23 cellular contexts compared by ENCODE assay signal in genomic region chr6:165559632-165560031, GRCh38.
DNase-seq lines count a peak whose midpoint lies in the region; ATAC-seq, FAIRE-seq and TF ChIP-seq lines count a peak whose summit lies in the region.
"Had no signal": no experiment of that assay in that cellular context is flagged by ENCODE, and none has a peak within 500 bp of the region (broad histone marks: within the 10 kb centered on the region; RNA-seq: fewer than 3 reads in every experiment).

No MANE protein-coding gene starts in this region.

- H3K27me3 ChIP-seq in endodermal cell (ENCODE audit: control insufficient read depth, insufficient read depth, low read length, poor library complexity, severe bottlenecking) (no peaks in the 10 kb centered on the region), endothelial cell of umbilical vein (ENCODE audit: control insufficient read depth in 2 of 2, insufficient read depth in 2 of 2, low read length in 2 of 2) (no peaks in the 10 kb centered on the region), left lung (no peaks in the 10 kb centered on the region)
- H3K27me3 ChIP-seq: BE2C, BLaER1 had no signal

- H3K9ac ChIP-seq in endodermal cell (ENCODE audit: extremely low read depth, low read length, poor library complexity, severe bottlenecking), result no peak overlapping the region
- no peak overlapping the region for H3K9ac ChIP-seq in endothelial cell of umbilical vein (replicated peaks; ENCODE audit: extremely low read depth, insufficient read depth, low read length)
- H3K9ac ChIP-seq: BLaER1 had no signal

- H3K4me2 ChIP-seq in endothelial cell of umbilical vein (ENCODE audit: insufficient read depth, low read length), result no peak overlapping the region
- H3K4me2 ChIP-seq: BLaER1 had no signal

- H3K4me3 Mint-ChIP-seq in endodermal cell, result no peak overlapping the region
- H3K4me3 Mint-ChIP-seq in activated T-helper 2 cell treated with anti-CD3 and anti-CD28 coated beads, Interferon-gamma antibody, Interleukin-2, Interleukin-4, amounts not matched to agents 10 μg/mL and 5 μg/mL and 100 μg/mL, durations not matched to agents 14 hours and 24 hours and 36 hours (ENCODE audit: low read depth), result no peak overlapping the region
- H3K4me3 Mint-ChIP-seq: CD14-positive monocyte; CD4-positive, alpha-beta memory T cell; CD4-positive, CD25-positive, alpha-beta regulatory T cell; CD8-positive, alpha-beta memory T cell had no signal

- 95 to 96% methylated on average over 6 to 7 of the region's 7 CpGs for WGBS in endodermal cell (ENCODE audit: insufficient coverage in 1 of 2, insufficient read length in 1 of 2), 2 experiments

- no peaks in the 10 kb centered on the region for H4K20me1 ChIP-seq in endothelial cell of umbilical vein (replicated peaks; ENCODE audit: control insufficient read depth, extremely low read depth, insufficient read depth, low read length)
- H4K20me1 ChIP-seq: BLaER1 had no signal

- no peak for TF ChIP-seq POLR2A in endothelial cell of umbilical vein (IDR thresholded peaks at IDR 0.05; ENCODE audit: low read depth, low read length)

- no peaks in the 10 kb centered on the region for H3K36me3 ChIP-seq in HEK293 (ENCODE audit: control insufficient read depth in 2 of 2, insufficient read depth in 1 of 2, low read length in 2 of 2)
- H3K36me3 ChIP-seq in endodermal cell (ENCODE audit: control insufficient read depth, insufficient read depth, low read length), result peaks cover 22% of the 10 kb centered on the region
- H3K36me3 ChIP-seq in endothelial cell of umbilical vein (ENCODE audit: control insufficient read depth in 2 of 2, extremely low read depth in 1 of 2, insufficient read depth in 2 of 2, low read length in 2 of 2), result no peaks in the 10 kb centered on the region
- H3K36me3 ChIP-seq in left lung, result no peaks in the 10 kb centered on the region
- H3K36me3 ChIP-seq: BE2C, BLaER1 had no signal

- POLR2A ChIA-PET in HEK293 (lab: Yijun Ruan, JAX) (no interaction called here), endothelial cell of umbilical vein (lab: Charles Lee) (no interaction called here)

- H3K4me1 Mint-ChIP-seq in endodermal cell, result peaks cover 3% of the 10 kb centered on the region
- no peaks in the 10 kb centered on the region for H3K4me1 Mint-ChIP-seq in activated T-helper 2 cell treated with anti-CD3 and anti-CD28 coated beads, Interferon-gamma antibody, Interleukin-2, Interleukin-4, amounts not matched to agents 10 μg/mL and 5 μg/mL and 100 μg/mL, durations not matched to agents 14 hours and 24 hours and 36 hours (ENCODE audit: low read depth)
- H3K4me1 Mint-ChIP-seq: CD14-positive monocyte; CD4-positive, alpha-beta memory T cell; CD4-positive, CD25-positive, alpha-beta regulatory T cell; CD8-positive, alpha-beta memory T cell had no signal

- H3K27ac Mint-ChIP-seq in endodermal cell, result no peak overlapping the region
- H3K27ac Mint-ChIP-seq in activated T-helper 2 cell treated with anti-CD3 and anti-CD28 coated beads, Interferon-gamma antibody, Interleukin-2, Interleukin-4, amounts not matched to agents 10 μg/mL and 5 μg/mL and 100 μg/mL, durations not matched to agents 14 hours and 24 hours and 36 hours, result no peak overlapping the region
- H3K27ac Mint-ChIP-seq: CD14-positive monocyte; CD4-positive, alpha-beta memory T cell; CD4-positive, CD25-positive, alpha-beta regulatory T cell; CD8-positive, alpha-beta memory T cell had no signal

- H3K4me3 ChIP-seq in HEK293 (ENCODE audit: low read depth, low read length), result no peak overlapping the region
- H3K4me3 ChIP-seq in endodermal cell (ENCODE audit: low read length), result peak overlapping the region; percentile 63
- no peak overlapping the region for H3K4me3 ChIP-seq in endothelial cell of umbilical vein (replicated peaks in 1 of 3; ENCODE audit: insufficient read depth in 1 of 3, low read depth in 1 of 3, low read length in 3 of 3)
- no peak overlapping the region for H3K4me3 ChIP-seq in left lung
- H3K4me3 ChIP-seq: BLaER1 had no signal

- ATAC-seq in left lung, result no peak

- dilution Hi-C loops in endothelial cell of umbilical vein (cut with MboI; ENCODE audit: extremely low pct_ligation_motif_present, low sequenced_read_pairs), result no loop called here

- H3K27me3 Mint-ChIP-seq in endodermal cell (ENCODE audit: insufficient read depth), result no peaks in the 10 kb centered on the region
- H3K27me3 Mint-ChIP-seq in activated T-helper 2 cell treated with anti-CD3 and anti-CD28 coated beads, Interferon-gamma antibody, Interleukin-2, Interleukin-4, amounts not matched to agents 10 μg/mL and 5 μg/mL and 100 μg/mL, durations not matched to agents 14 hours and 24 hours and 36 hours (ENCODE audit: low read depth), result no peaks in the 10 kb centered on the region
- H3K27me3 Mint-ChIP-seq: CD4-positive, alpha-beta memory T cell; CD4-positive, CD25-positive, alpha-beta regulatory T cell; CD8-positive, alpha-beta memory T cell had no signal

- FAIRE-seq in endothelial cell of umbilical vein (lab: Jason Lieb, UNC), result peak; percentile 24
- FAIRE-seq: A204.1, D721Med, G401.6, GM12891, GM19239 had no signal

- no peaks in the 10 kb centered on the region for H3K79me2 ChIP-seq in endothelial cell of umbilical vein (ENCODE audit: control insufficient read depth, insufficient read depth, low read length)

- H3K27ac ChIP-seq in HEK293 (ENCODE audit: extremely low read depth, low read depth, low read length) (no peak overlapping the region), endodermal cell (ENCODE audit: low read depth, low read length) (no peak overlapping the region), endothelial cell of umbilical vein (ENCODE audit: insufficient read depth, low read depth, low read length) (no peak overlapping the region), left lung (no peak overlapping the region)
- H3K27ac ChIP-seq: BLaER1 had no signal

- H3K36me3 Mint-ChIP-seq in endodermal cell (ENCODE audit: low read depth), result peaks cover 36% of the 10 kb centered on the region
- H3K36me3 Mint-ChIP-seq in activated T-helper 2 cell treated with anti-CD3 and anti-CD28 coated beads, Interferon-gamma antibody, Interleukin-2, Interleukin-4, amounts not matched to agents 10 μg/mL and 5 μg/mL and 100 μg/mL, durations not matched to agents 14 hours and 24 hours and 36 hours (ENCODE audit: low read depth), result no peaks in the 10 kb centered on the region
- H3K36me3 Mint-ChIP-seq: CD14-positive monocyte; CD4-positive, alpha-beta memory T cell; CD4-positive, CD25-positive, alpha-beta regulatory T cell; CD8-positive, alpha-beta memory T cell had no signal

- intact Hi-C loops in endothelial cell of umbilical vein (cut with micrococcal nuclease), result loop anchor here (5.0 kb wide), 1 partner anchor 103 kb away; the partner anchor contains the start of gene PDE10A
- intact Hi-C loops in activated T-helper 2 cell treated with anti-CD3 and anti-CD28 coated beads, Interferon-gamma antibody, Interleukin-2, Interleukin-4, amounts not matched to agents 10 μg/mL and 5 μg/mL and 100 μg/mL, durations not matched to agents 14 hours and 24 hours and 36 hours (cut with micrococcal nuclease), result no loop called here
- intact Hi-C loops in left lung (cut with DNase I), result no loop called here

- no peaks in the 10 kb centered on the region for H3K9me1 ChIP-seq in endothelial cell of umbilical vein (replicated peaks; ENCODE audit: control insufficient read depth, extremely low read depth, insufficient read depth, low read length)

- H2AFZ ChIP-seq in endothelial cell of umbilical vein (ENCODE audit: low read depth, low read length), result no peak overlapping the region

- H3K9me3 ChIP-seq in HEK293 (ENCODE audit: control insufficient read depth, insufficient read depth, low read depth, low read length) (no peaks in the 10 kb centered on the region), endodermal cell (ENCODE audit: control insufficient read depth, low read length) (peaks cover 56% of the 10 kb centered on the region), endothelial cell of umbilical vein (replicated peaks; ENCODE audit: control insufficient read depth, insufficient read depth, low read length) (no peaks in the 10 kb centered on the region), left lung (peaks cover 0 to 6% of the 10 kb centered on the region in 2 donors)
- H3K9me3 ChIP-seq: BE2C had no signal

- CTCF ChIA-PET in HEK293 (lab: Yijun Ruan, JAX), result interaction anchor here (0.6 kb wide), 1 partner anchor 115 kb away, joined by 3 read pairs; no protein-coding TSS in a partner anchor
- CTCF ChIA-PET in endothelial cell of umbilical vein (lab: Charles Lee), result no interaction called here

- no TSS peak for BruUV-seq in endothelial cell of umbilical vein (replicated peaks; lab: Mats Ljungman, UMichigan)

- TF ChIP-seq CTCF in HEK293 (tag by site-specific recombination; IDR thresholded peaks at IDR 0.05) (no peak), endodermal cell (conservative IDR thresholded peaks at IDR 0.05) (no peak), endothelial cell of umbilical vein (IDR thresholded peaks at IDR 0.05; ENCODE audit: extremely low read depth in 1 of 2, insufficient read depth in 1 of 2, low read depth in 1 of 2, low read length in 2 of 2) (no peak), left lung (IDR thresholded peaks at IDR 0.05) (no peak)

- DNase-seq in endodermal cell, result no peak
- no peak for DNase-seq in endothelial cell of umbilical vein (ENCODE audit: low read depth, low spot score)
- no peak for DNase-seq in NCI-H2107 (lab: John Stamatoyannopoulos, UW)
- DNase-seq in activated T-helper 2 cell treated with anti-CD3 and anti-CD28 coated beads, Interferon-gamma antibody, Interleukin-2, Interleukin-4, amounts not matched to agents 10 μg/mL and 5 μg/mL and 100 μg/mL, durations not matched to agents 14 hours and 24 hours and 36 hours (ENCODE audit: low spot score), result no peak
- no peak for DNase-seq in left lung
- DNase-seq: 8988T; ACHN; BE2C; C1 segment of cervical spinal cord; CD4-positive, alpha-beta memory T cell; CD4-positive, CD25-positive, alpha-beta regulatory T cell; CD8-positive, alpha-beta memory T cell; COR-L47; DMS79 treated with DMSO at 0.1 percent for 48 hours; GF-D8 had no signal

- H3K9me3 Mint-ChIP-seq in endodermal cell, result peaks cover 36% of the 10 kb centered on the region
- peaks cover 16% of the 10 kb centered on the region for H3K9me3 Mint-ChIP-seq in activated T-helper 2 cell treated with anti-CD3 and anti-CD28 coated beads, Interferon-gamma antibody, Interleukin-2, Interleukin-4, amounts not matched to agents 10 μg/mL and 5 μg/mL and 100 μg/mL, durations not matched to agents 14 hours and 24 hours and 36 hours

- H3K4me1 ChIP-seq in HEK293 (ENCODE audit: control insufficient read depth, insufficient read depth, low read length) (no peaks in the 10 kb centered on the region), endodermal cell (ENCODE audit: control insufficient read depth, insufficient read depth, low read length) (no peaks in the 10 kb centered on the region), endothelial cell of umbilical vein (ENCODE audit: control insufficient read depth, extremely low read depth, insufficient read depth, low read length) (peaks cover 7% of the 10 kb centered on the region), left lung (no peaks in the 10 kb centered on the region)
- H3K4me1 ChIP-seq: BE2C, BLaER1 had no signal

TF ChIP-seq in HEK293, 187 proteins besides CTCF, POLR2A, EP300 and RAD21 (continues in another document):
- peak; percentile 78; the same call in 1 of the 2 replicates for TF ChIP-seq TRIM28 (IDR thresholded peaks at IDR 0.05; ENCODE audit: borderline replicate concordance, low read length)
